Comparison of ENCODE assay signal across 9 cellular contexts in genomic region chr1:158124999-158125398, GRCh38. TPM values are rescaled to one million over a fixed set of nuclear protein-coding genes. Genes with fewer than 3 reads are reported as not detected.
A peak's percentile ranks its signal among the peaks of the same experiment; 100 is the strongest.
DNase-seq lines count a peak whose midpoint lies in the region; ATAC-seq and TF ChIP-seq lines count a peak whose summit lies in the region.
"Had no signal": no experiment of that assay in that cellular context is flagged by ENCODE, and none has a peak within 500 bp of the region (broad histone marks: within the 10 kb centered on the region; RNA-seq: fewer than 3 reads in every experiment).

No MANE protein-coding gene starts in this region.

- no peak for TF ChIP-seq POLR2A in esophagus muscularis mucosa (IDR thresholded peaks at IDR 0.05; ENCODE audit: low read depth)

- DNase-seq in COLO829 (ENCODE audit: low spot score) (peak; percentile 98), OCI-M1 (lab: John Stamatoyannopoulos, UW) (peak; percentile 90), activated T-cell treated with anti-CD3 and anti-CD28 coated beads for 24 hours (ENCODE audit: low read depth) (peak; percentile 63), esophagus muscularis mucosa (ENCODE audit: extremely low spot score) (peak; percentile 97), natural killer cell (peak; percentile 57)

- H3K36me3 Mint-ChIP-seq in natural killer cell, result no peaks in the 10 kb centered on the region
- no peaks in the 10 kb centered on the region for H3K36me3 Mint-ChIP-seq in stimulated activated naive CD8-positive, alpha-beta T cell treated with anti-CD3 and anti-CD28 coated beads, Interleukin-15, Interleukin-2, amounts not matched to agents 100 ng/mL and 50 ng/mL, for 24 hours (ENCODE audit: low read depth)
- H3K36me3 Mint-ChIP-seq: activated naive CD8-positive, alpha-beta T cell had no signal

- intact Hi-C loops in esophagus muscularis mucosa (cut with DNase I) (loop anchor here (2.0 to 5.0 kb wide), 3 partner anchors 133 to 543 kb away; partner anchors contain the start of gene KIRREL1), natural killer cell (cut with micrococcal nuclease) (loop anchor here (1.0 to 2.0 kb wide), 2 partner anchors 132 to 162 kb away; partner anchors contain the start of gene KIRREL1)

- H3K27ac ChIP-seq in esophagus muscularis mucosa (replicated peaks in 1 of 4), result no peak overlapping the region

- no peak overlapping the region for H3K4me3 Mint-ChIP-seq in natural killer cell
- no peak overlapping the region for H3K4me3 Mint-ChIP-seq in stimulated activated naive CD8-positive, alpha-beta T cell treated with anti-CD3 and anti-CD28 coated beads, Interleukin-15, Interleukin-2, amounts not matched to agents 100 ng/mL and 50 ng/mL, for 24 hours
- H3K4me3 Mint-ChIP-seq: activated naive CD8-positive, alpha-beta T cell had no signal

- peak; percentile 65 for ATAC-seq in GM21367 (IDR thresholded peaks at IDR 0.05; ENCODE audit: unreplicated experiment)
- ATAC-seq in natural killer cell, result peak; percentile 88 to 98 (median 97)

- TF ChIP-seq CTCF in esophagus muscularis mucosa (IDR thresholded peaks at IDR 0.05) (peak; percentile 92 to 99 (median 92)), natural killer cell (IDR thresholded peaks at IDR 0.05) (peak; percentile 85)

- no peaks in the 10 kb centered on the region for H3K9me3 ChIP-seq in esophagus muscularis mucosa

- 10% methylated on average over 4 of the region's 4 CpGs for WGBS in esophagus muscularis mucosa

- TF ChIP-seq EP300 in Ishikawa (IDR thresholded peaks at IDR 0.05; ENCODE audit: borderline replicate concordance) (peak; percentile 24; the same call in 1 of the 2 replicates), esophagus muscularis mucosa (IDR thresholded peaks at IDR 0.05) (no peak)

- TF ChIP-seq RAD21 in Ishikawa (IDR thresholded peaks at IDR 0.05; ENCODE audit: low read depth), result peak; percentile 99

- no peak overlapping the region for H3K4me3 ChIP-seq in esophagus muscularis mucosa

- peaks cover 0 to 7% (median 0%) of the 10 kb centered on the region in 4 donors for H3K27me3 ChIP-seq in esophagus muscularis mucosa

- no peaks in the 10 kb centered on the region for H3K36me3 ChIP-seq in esophagus muscularis mucosa

- no peaks in the 10 kb centered on the region for H3K4me1 ChIP-seq in esophagus muscularis mucosa

- H3K27ac Mint-ChIP-seq in natural killer cell, result no peak overlapping the region
- H3K27ac Mint-ChIP-seq in stimulated activated naive CD8-positive, alpha-beta T cell treated with anti-CD3 and anti-CD28 coated beads, Interleukin-15, Interleukin-2, amounts not matched to agents 100 ng/mL and 50 ng/mL, for 24 hours, result peak overlapping the region; percentile 47
- H3K27ac Mint-ChIP-seq: activated naive CD8-positive, alpha-beta T cell had no signal

- H3K9me3 Mint-ChIP-seq in natural killer cell, result no peaks in the 10 kb centered on the region
- no peaks in the 10 kb centered on the region for H3K9me3 Mint-ChIP-seq in stimulated activated naive CD8-positive, alpha-beta T cell treated with anti-CD3 and anti-CD28 coated beads, Interleukin-15, Interleukin-2, amounts not matched to agents 100 ng/mL and 50 ng/mL, for 24 hours

- peaks cover 5 to 6% of the 10 kb centered on the region in 2 donors for H3K4me1 Mint-ChIP-seq in natural killer cell
- no peaks in the 10 kb centered on the region for H3K4me1 Mint-ChIP-seq in stimulated activated naive CD8-positive, alpha-beta T cell treated with anti-CD3 and anti-CD28 coated beads, Interleukin-15, Interleukin-2, amounts not matched to agents 100 ng/mL and 50 ng/mL, for 24 hours (ENCODE audit: low read depth)

- peaks cover 36 to 56% of the 10 kb centered on the region in 2 donors for H3K27me3 Mint-ChIP-seq in natural killer cell (ENCODE audit: low read depth in 2 of 2)
- peaks cover 46% of the 10 kb centered on the region for H3K27me3 Mint-ChIP-seq in stimulated activated naive CD8-positive, alpha-beta T cell treated with anti-CD3 and anti-CD28 coated beads, Interleukin-15, Interleukin-2, amounts not matched to agents 100 ng/mL and 50 ng/mL, for 24 hours

TF ChIP-seq in Ishikawa, 13 proteins besides CTCF, POLR2A, EP300 and RAD21:
- TF ChIP-seq TAF1 (IDR thresholded peaks at IDR 0.05; ENCODE audit: low read depth), result no peak
- TF ChIP-seq, protein P1, sequence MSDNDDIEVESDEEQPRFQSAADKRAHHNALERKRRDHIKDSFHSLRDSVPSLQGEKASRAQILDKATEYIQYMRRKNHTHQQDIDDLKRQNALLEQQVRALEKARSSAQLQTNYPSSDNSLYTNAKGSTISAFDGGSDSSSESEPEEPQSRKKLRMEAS (IDR thresholded peaks at IDR 0.05), result peak; percentile 31; the same call in 1 of the 2 replicates
- no peak for TF ChIP-seq CREB1 (IDR thresholded peaks at IDR 0.05; ENCODE audit: low read depth)
- peak; percentile 48 for TF ChIP-seq NFIC (IDR thresholded peaks at IDR 0.05)
- no peak for TF ChIP-seq CEBPB (IDR thresholded peaks at IDR 0.05)
- no peak for TF ChIP-seq ZBTB7A (IDR thresholded peaks at IDR 0.05; ENCODE audit: low read depth)
- no peak for TF ChIP-seq YY1 (IDR thresholded peaks at IDR 0.05; ENCODE audit: low read depth)
- no peak for TF ChIP-seq REST (IDR thresholded peaks at IDR 0.05; ENCODE audit: low read depth)
- no peak for TF ChIP-seq FOXM1 (IDR thresholded peaks at IDR 0.05; ENCODE audit: borderline replicate concordance, low read depth)
- TF ChIP-seq, protein P2, sequence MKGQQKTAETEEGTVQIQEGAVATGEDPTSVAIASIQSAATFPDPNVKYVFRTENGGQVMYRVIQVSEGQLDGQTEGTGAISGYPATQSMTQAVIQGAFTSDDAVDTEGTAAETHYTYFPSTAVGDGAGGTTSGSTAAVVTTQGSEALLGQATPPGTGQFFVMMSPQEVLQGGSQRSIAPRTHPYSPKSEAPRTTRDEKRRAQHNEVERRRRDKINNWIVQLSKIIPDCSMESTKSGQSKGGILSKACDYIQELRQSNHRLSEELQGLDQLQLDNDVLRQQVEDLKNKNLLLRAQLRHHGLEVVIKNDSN (IDR thresholded peaks at IDR 0.05), result no peak
- no peak for TF ChIP-seq EGR1 (IDR thresholded peaks at IDR 0.05)
- peak; percentile 73 for TF ChIP-seq TEAD4 (IDR thresholded peaks at IDR 0.05)
- TF ChIP-seq TCF12 (IDR thresholded peaks at IDR 0.05; ENCODE audit: low read depth), result no peak

RNA-seq across cellular contexts. Expression of gene CD1D, which starts 55.7 kb away (rescaled TPM):
- 1 to 10 TPM in 2 of 4 donors, under 1 TPM in 2; 0.26 to 2.0 (median 1.1) TPM for total RNA-seq in esophagus muscularis mucosa
- 1 to 10 TPM in 1 of 3 donors, under 1 TPM in 2; 0.48 to 1.5 (median 0.52) TPM for total RNA-seq in natural killer cell
